ENCODE assay signal across 9 cellular contexts in the genomic region with DNA sequence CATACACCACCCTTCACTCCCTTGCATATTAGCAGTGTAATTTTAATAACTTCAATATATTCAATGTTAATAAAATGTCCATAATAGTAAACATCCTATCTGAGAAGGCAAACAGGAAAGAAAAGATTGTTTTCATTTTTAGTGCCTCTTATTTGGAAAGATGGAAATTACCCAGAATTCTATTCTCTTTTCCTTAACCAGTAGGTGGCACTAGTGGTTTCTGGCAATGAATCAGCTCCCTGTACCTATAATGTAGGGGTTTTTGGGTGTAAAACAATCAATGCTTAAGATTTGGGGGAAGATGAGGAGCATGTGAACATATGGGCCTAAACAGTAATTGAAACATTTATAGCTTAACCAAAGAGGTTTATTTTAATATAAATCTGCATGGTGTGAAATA. TPM values are rescaled to one million over a fixed set of nuclear protein-coding genes. Genes with fewer than 3 reads are reported as not detected.
DNase-seq lines count a peak whose midpoint lies in the region; ATAC-seq and TF ChIP-seq lines count a peak whose summit lies in the region.
"Had no signal": no experiment of that assay in that cellular context is flagged by ENCODE, and none has a peak within 500 bp of the region (broad histone marks: within the 10 kb centered on the region; RNA-seq: fewer than 3 reads in every experiment).

No MANE protein-coding gene starts in this region.

- no TSS peak for BruUV-seq in Calu3 (replicated peaks; lab: Mats Ljungman, UMichigan)

- peak overlapping the region in 2 of 5 experiments; percentile 0 to 15 for H3K4me3 Mint-ChIP-seq in brain
- no peak overlapping the region for H3K4me3 Mint-ChIP-seq in neural crest cell
- H3K4me3 Mint-ChIP-seq in Calu3 (ENCODE audit: low read depth, unreplicated experiment), result no peak overlapping the region
- no peak overlapping the region for H3K4me3 Mint-ChIP-seq in activated T-helper 2 cell treated with anti-CD3 and anti-CD28 coated beads, Interferon-gamma antibody, Interleukin-2, Interleukin-4, amounts not matched to agents 10 μg/mL and 5 μg/mL and 100 μg/mL, durations not matched to agents 14 hours and 24 hours and 36 hours (ENCODE audit: low read depth)
- no peak overlapping the region for H3K4me3 Mint-ChIP-seq in stimulated activated effector memory CD8-positive, alpha-beta T cell treated with anti-CD3 and anti-CD28 coated beads, Interleukin-12 subunit alpha, Interleukin-12 subunit beta, amount 100 ng/mL, for 72 hours
- H3K4me3 Mint-ChIP-seq: central memory CD8-positive, alpha-beta T cell had no signal

- peaks cover 12% of the 10 kb centered on the region for H3K27me3 Mint-ChIP-seq in brain
- H3K27me3 Mint-ChIP-seq in neural crest cell (ENCODE audit: low read depth), result peaks cover 6% of the 10 kb centered on the region
- H3K27me3 Mint-ChIP-seq in Calu3 (ENCODE audit: unreplicated experiment), result no peaks in the 10 kb centered on the region
- H3K27me3 Mint-ChIP-seq in activated T-helper 2 cell treated with anti-CD3 and anti-CD28 coated beads, Interferon-gamma antibody, Interleukin-2, Interleukin-4, amounts not matched to agents 10 μg/mL and 5 μg/mL and 100 μg/mL, durations not matched to agents 14 hours and 24 hours and 36 hours (ENCODE audit: low read depth), result peaks cover 22% of the 10 kb centered on the region

- intact Hi-C loops in Calu3 (cut with micrococcal nuclease; ENCODE audit: unreplicated experiment), result loop anchor here (1.0 kb wide), 1 partner anchor 277 kb away; no protein-coding TSS in a partner anchor
- intact Hi-C loops in activated T-helper 2 cell treated with anti-CD3 and anti-CD28 coated beads, Interferon-gamma antibody, Interleukin-2, Interleukin-4, amounts not matched to agents 10 μg/mL and 5 μg/mL and 100 μg/mL, durations not matched to agents 14 hours and 24 hours and 36 hours (cut with micrococcal nuclease), result loop anchor here (1.0 to 10.0 kb wide), 3 partner anchors 277 to 573 kb away; no protein-coding TSS in a partner anchor

- DNase-seq in ELR (ENCODE audit: low read depth) (peak; percentile 52), KBM-7 (peak; percentile 8), neural crest cell (ENCODE audit: low read depth, low spot score) (no peak), NCI-H1436 treated with DMSO at 0.1 percent for 48 hours (lab: John Stamatoyannopoulos, UW) (no peak), Calu3 (no peak)
- DNase-seq in activated T-helper 2 cell treated with anti-CD3 and anti-CD28 coated beads, Interferon-gamma antibody, Interleukin-2, Interleukin-4, amounts not matched to agents 10 μg/mL and 5 μg/mL and 100 μg/mL, durations not matched to agents 14 hours and 24 hours and 36 hours (ENCODE audit: low spot score), result no peak
- no peak for DNase-seq in stimulated activated effector memory CD8-positive, alpha-beta T cell treated with anti-CD3 and anti-CD28 coated beads, Interleukin-12 subunit alpha, Interleukin-12 subunit beta, amount 100 ng/mL, for 72 hours (ENCODE audit: low spot score in 2 of 2)

- H3K27ac Mint-ChIP-seq in brain (peak overlapping the region in 1 of 5 experiments; percentile 39), neural crest cell (ENCODE audit: unreplicated experiment) (no peak overlapping the region), Calu3 (ENCODE audit: unreplicated experiment) (no peak overlapping the region)
- H3K27ac Mint-ChIP-seq in activated T-helper 2 cell treated with anti-CD3 and anti-CD28 coated beads, Interferon-gamma antibody, Interleukin-2, Interleukin-4, amounts not matched to agents 10 μg/mL and 5 μg/mL and 100 μg/mL, durations not matched to agents 14 hours and 24 hours and 36 hours, result no peak overlapping the region
- H3K27ac Mint-ChIP-seq in stimulated activated effector memory CD8-positive, alpha-beta T cell treated with anti-CD3 and anti-CD28 coated beads, Interleukin-12 subunit alpha, Interleukin-12 subunit beta, amount 100 ng/mL, for 72 hours, result no peak overlapping the region

- ATAC-seq in stimulated activated effector memory CD8-positive, alpha-beta T cell treated with anti-CD3 and anti-CD28 coated beads, Interleukin-12 subunit alpha, Interleukin-12 subunit beta, amount 100 ng/mL, for 72 hours, result no peak

- H3K9me3 Mint-ChIP-seq in brain (no peaks in the 10 kb centered on the region), neural crest cell (no peaks in the 10 kb centered on the region), Calu3 (ENCODE audit: low read depth, unreplicated experiment) (peaks cover 5% of the 10 kb centered on the region)
- no peaks in the 10 kb centered on the region for H3K9me3 Mint-ChIP-seq in activated T-helper 2 cell treated with anti-CD3 and anti-CD28 coated beads, Interferon-gamma antibody, Interleukin-2, Interleukin-4, amounts not matched to agents 10 μg/mL and 5 μg/mL and 100 μg/mL, durations not matched to agents 14 hours and 24 hours and 36 hours
- peaks cover 4% of the 10 kb centered on the region for H3K9me3 Mint-ChIP-seq in stimulated activated effector memory CD8-positive, alpha-beta T cell treated with anti-CD3 and anti-CD28 coated beads, Interleukin-12 subunit alpha, Interleukin-12 subunit beta, amount 100 ng/mL, for 72 hours

- H3K4me1 Mint-ChIP-seq in brain (peaks cover 36% of the 10 kb centered on the region), neural crest cell (peaks cover 14% of the 10 kb centered on the region), Calu3 (ENCODE audit: low read depth, unreplicated experiment) (no peaks in the 10 kb centered on the region)
- no peaks in the 10 kb centered on the region for H3K4me1 Mint-ChIP-seq in activated T-helper 2 cell treated with anti-CD3 and anti-CD28 coated beads, Interferon-gamma antibody, Interleukin-2, Interleukin-4, amounts not matched to agents 10 μg/mL and 5 μg/mL and 100 μg/mL, durations not matched to agents 14 hours and 24 hours and 36 hours (ENCODE audit: low read depth)
- H3K4me1 Mint-ChIP-seq in stimulated activated effector memory CD8-positive, alpha-beta T cell treated with anti-CD3 and anti-CD28 coated beads, Interleukin-12 subunit alpha, Interleukin-12 subunit beta, amount 100 ng/mL, for 72 hours, result no peaks in the 10 kb centered on the region
- H3K4me1 Mint-ChIP-seq: central memory CD8-positive, alpha-beta T cell had no signal

- CTCF ChIA-PET in Calu3 (lab: Charles Lee), result interaction anchor here (1.5 kb wide), 1 partner anchor 276 kb away, joined by 7 read pairs; no protein-coding TSS in a partner anchor

- in situ Hi-C loops in KBM-7 (cut with MboI; ENCODE audit: low pct_unique_long_range_greater_than_20kb, low sequenced_read_pairs), result no loop called here

- H3K36me3 Mint-ChIP-seq in brain (no peaks in the 10 kb centered on the region), neural crest cell (ENCODE audit: low read depth) (no peaks in the 10 kb centered on the region), Calu3 (ENCODE audit: insufficient read depth, unreplicated experiment) (no peaks in the 10 kb centered on the region)
- H3K36me3 Mint-ChIP-seq in activated T-helper 2 cell treated with anti-CD3 and anti-CD28 coated beads, Interferon-gamma antibody, Interleukin-2, Interleukin-4, amounts not matched to agents 10 μg/mL and 5 μg/mL and 100 μg/mL, durations not matched to agents 14 hours and 24 hours and 36 hours (ENCODE audit: low read depth), result no peaks in the 10 kb centered on the region
- H3K36me3 Mint-ChIP-seq in stimulated activated effector memory CD8-positive, alpha-beta T cell treated with anti-CD3 and anti-CD28 coated beads, Interleukin-12 subunit alpha, Interleukin-12 subunit beta, amount 100 ng/mL, for 72 hours, result no peaks in the 10 kb centered on the region

- TF ChIP-seq CTCF in brain (conservative IDR thresholded peaks at IDR 0.05) (peak; percentile 57 to 72), neural crest cell (conservative IDR thresholded peaks at IDR 0.05) (peak; percentile 63), Calu3 (IDR thresholded peaks at IDR 0.05; ENCODE audit: unreplicated experiment) (no peak)

RNA-seq across cellular contexts. Expression of a gene that starts 5.7 kb away (rescaled TPM):
- 10.2 TPM for polyA plus RNA-seq in brain (ENCODE audit: insufficient read depth, low read depth, low replicate concordance)
- 11.1 and 11.8 TPM in 2 replicates for total RNA-seq in neural crest cell
- not detected in 2 replicates for total RNA-seq in Calu3 (2022)
- not detected in 2 replicates for total RNA-seq in activated T-helper 2 cell treated with anti-CD3 and anti-CD28 coated beads, Interferon-gamma antibody, Interleukin-2, Interleukin-4, amounts not matched to agents 10 μg/mL and 5 μg/mL and 100 μg/mL, durations not matched to agents 14 hours and 24 hours and 36 hours

Comparison
In these comparisons a context has a peak if more than half of its experiments do, and no peak if none do; other contexts are left out.
1. DNase-seq: peak in ELR (single experiment) and KBM-7 (single experiment); none in neural crest cell (single experiment), NCI-H1436 treated with DMSO at 0.1 percent for 48 hours (single experiment), Calu3 (single experiment), activated T-helper 2 cell treated with anti-CD3 and anti-CD28 coated beads, Interferon-gamma antibody, Interleukin-2, Interleukin-4, amounts not matched to agents 10 μg/mL and 5 μg/mL and 100 μg/mL, durations not matched to agents 14 hours and 24 hours and 36 hours (single experiment) and stimulated activated effector memory CD8-positive, alpha-beta T cell treated with anti-CD3 and anti-CD28 coated beads, Interleukin-12 subunit alpha, Interleukin-12 subunit beta, amount 100 ng/mL, for 72 hours (0 of 2).
2. RNA of a gene that starts 5.7 kb away (total RNA-seq): 11.1 to 11.8 TPM in neural crest cell; not detected in Calu3 and not detected in activated T-helper 2 cell treated with anti-CD3 and anti-CD28 coated beads, Interferon-gamma antibody, Interleukin-2, Interleukin-4, amounts not matched to agents 10 μg/mL and 5 μg/mL and 100 μg/mL, durations not matched to agents 14 hours and 24 hours and 36 hours; every median in the first group is over 10 times any median in the second.